1 cellular context compared by ENCODE assay signal in the genomic region with DNA sequence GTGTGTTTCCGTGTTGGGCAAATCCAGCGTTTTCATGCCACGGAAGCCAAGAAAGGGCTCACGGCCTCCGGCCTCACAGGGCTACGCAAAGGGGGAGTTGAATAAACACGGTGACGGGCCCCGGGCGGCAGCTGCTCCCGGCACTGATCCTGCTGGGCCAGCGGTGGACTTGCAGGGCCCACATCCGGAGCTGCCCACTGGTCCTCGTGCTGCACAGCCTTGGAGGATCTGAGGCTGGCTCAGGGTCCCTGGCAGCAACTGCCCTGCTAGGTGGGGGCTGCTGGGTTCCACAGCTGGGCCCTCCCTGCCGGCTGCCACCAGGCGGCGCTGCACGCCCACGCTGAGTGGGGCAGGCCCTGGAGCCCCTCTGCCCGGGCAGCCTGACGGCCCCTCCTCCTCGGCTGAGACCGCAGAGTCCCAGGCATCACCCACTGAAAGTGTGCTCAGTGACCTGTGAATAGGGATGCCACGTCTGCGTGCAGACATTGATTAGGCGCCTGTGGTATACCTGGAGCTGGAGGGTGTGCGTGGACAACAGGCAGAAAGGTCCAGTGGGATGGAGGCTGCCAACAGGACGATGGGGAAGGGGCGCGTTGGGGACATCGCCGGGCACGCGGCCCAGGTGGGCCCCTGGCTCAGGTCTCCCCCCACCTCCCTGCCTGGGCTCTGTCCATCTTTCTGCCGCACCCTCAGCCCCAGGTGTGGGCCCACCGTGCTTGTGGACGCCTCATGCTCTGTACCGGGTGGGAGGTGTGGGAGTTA.
TF ChIP-seq lines count a peak whose summit lies in the region.

No MANE protein-coding gene starts in this region.

TF ChIP-seq in HEK293, 187 proteins besides CTCF, POLR2A, EP300 and RAD21 (continues in another document):
- TF ChIP-seq, protein P1, sequence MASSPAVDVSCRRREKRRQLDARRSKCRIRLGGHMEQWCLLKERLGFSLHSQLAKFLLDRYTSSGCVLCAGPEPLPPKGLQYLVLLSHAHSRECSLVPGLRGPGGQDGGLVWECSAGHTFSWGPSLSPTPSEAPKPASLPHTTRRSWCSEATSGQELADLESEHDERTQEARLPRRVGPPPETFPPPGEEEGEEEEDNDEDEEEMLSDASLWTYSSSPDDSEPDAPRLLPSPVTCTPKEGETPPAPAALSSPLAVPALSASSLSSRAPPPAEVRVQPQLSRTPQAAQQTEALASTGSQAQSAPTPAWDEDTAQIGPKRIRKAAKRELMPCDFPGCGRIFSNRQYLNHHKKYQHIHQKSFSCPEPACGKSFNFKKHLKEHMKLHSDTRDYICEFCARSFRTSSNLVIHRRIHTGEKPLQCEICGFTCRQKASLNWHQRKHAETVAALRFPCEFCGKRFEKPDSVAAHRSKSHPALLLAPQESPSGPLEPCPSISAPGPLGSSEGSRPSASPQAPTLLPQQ (tag by site-specific recombination; IDR thresholded peaks at IDR 0.05): peak; percentile 66
- no peak for TF ChIP-seq ZBTB1 (tag by site-specific recombination; IDR thresholded peaks at IDR 0.05)
- TF ChIP-seq PATZ1 (tag by site-specific recombination; IDR thresholded peaks at IDR 0.05): peak; percentile 95
- TF ChIP-seq ZNF510 (tag by site-specific recombination; IDR thresholded peaks at IDR 0.05; ENCODE audit: insufficient replicate concordance): no peak
- TF ChIP-seq KLF8 (tag by site-specific recombination; IDR thresholded peaks at IDR 0.05): peak; percentile 48; the same call in 1 of the 2 replicates
- TF ChIP-seq EGR2 (tag by site-specific recombination; IDR thresholded peaks at IDR 0.05; ENCODE audit: low read depth): peak; percentile 73
- TF ChIP-seq ZNF221 (tag by site-specific recombination; IDR thresholded peaks at IDR 0.05; ENCODE audit: borderline replicate concordance): no peak
- no peak for TF ChIP-seq SALL2 (tag by site-specific recombination; IDR thresholded peaks at IDR 0.05; ENCODE audit: borderline replicate concordance)
- no peak for TF ChIP-seq ZNF747 (tag by site-specific recombination; IDR thresholded peaks at IDR 0.05)
- no peak for TF ChIP-seq ZNF513 (tag by site-specific recombination; IDR thresholded peaks at IDR 0.05)
- peak; percentile 84 for TF ChIP-seq ZSCAN30 (tag by site-specific recombination; IDR thresholded peaks at IDR 0.05)
- TF ChIP-seq ZNF133 (tag by site-specific recombination; IDR thresholded peaks at IDR 0.05): no peak
- TF ChIP-seq, protein P2, sequence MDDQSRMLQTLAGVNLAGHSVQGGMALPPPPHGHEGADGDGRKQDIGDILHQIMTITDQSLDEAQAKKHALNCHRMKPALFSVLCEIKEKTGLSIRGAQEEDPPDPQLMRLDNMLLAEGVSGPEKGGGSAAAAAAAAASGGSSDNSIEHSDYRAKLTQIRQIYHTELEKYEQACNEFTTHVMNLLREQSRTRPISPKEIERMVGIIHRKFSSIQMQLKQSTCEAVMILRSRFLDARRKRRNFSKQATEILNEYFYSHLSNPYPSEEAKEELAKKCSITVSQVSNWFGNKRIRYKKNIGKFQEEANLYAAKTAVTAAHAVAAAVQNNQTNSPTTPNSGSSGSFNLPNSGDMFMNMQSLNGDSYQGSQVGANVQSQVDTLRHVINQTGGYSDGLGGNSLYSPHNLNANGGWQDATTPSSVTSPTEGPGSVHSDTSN (CRISPR knock-in tag; IDR thresholded peaks at IDR 0.05): 0 out of 2 replicates have a peak, but pooled peaks have one; percentile 45
- TF ChIP-seq, protein P3, sequence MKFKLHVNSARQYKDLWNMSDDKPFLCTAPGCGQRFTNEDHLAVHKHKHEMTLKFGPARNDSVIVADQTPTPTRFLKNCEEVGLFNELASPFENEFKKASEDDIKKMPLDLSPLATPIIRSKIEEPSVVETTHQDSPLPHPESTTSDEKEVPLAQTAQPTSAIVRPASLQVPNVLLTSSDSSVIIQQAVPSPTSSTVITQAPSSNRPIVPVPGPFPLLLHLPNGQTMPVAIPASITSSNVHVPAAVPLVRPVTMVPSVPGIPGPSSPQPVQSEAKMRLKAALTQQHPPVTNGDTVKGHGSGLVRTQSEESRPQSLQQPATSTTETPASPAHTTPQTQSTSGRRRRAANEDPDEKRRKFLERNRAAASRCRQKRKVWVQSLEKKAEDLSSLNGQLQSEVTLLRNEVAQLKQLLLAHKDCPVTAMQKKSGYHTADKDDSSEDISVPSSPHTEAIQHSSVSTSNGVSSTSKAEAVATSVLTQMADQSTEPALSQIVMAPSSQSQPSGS (tag by site-specific recombination; IDR thresholded peaks at IDR 0.05; ENCODE audit: low read depth): no peak
- TF ChIP-seq ZFP69B (tag by site-specific recombination; IDR thresholded peaks at IDR 0.05): 0 out of 2 replicates have a peak, but pooled peaks have one; percentile 39
- TF ChIP-seq IKZF3 (tag by site-specific recombination; IDR thresholded peaks at IDR 0.05): no peak
- no peak for TF ChIP-seq ZNF274 (IDR thresholded peaks at IDR 0.05; ENCODE audit: low read length)
- no peak for TF ChIP-seq ZNF274 (tag by site-specific recombination; IDR thresholded peaks at IDR 0.05; ENCODE audit: borderline replicate concordance)
- TF ChIP-seq WT1 (tag by site-specific recombination; IDR thresholded peaks at IDR 0.05): peak; percentile 11; the same call in 1 of the 2 replicates
- TF ChIP-seq OSR2 (tag by site-specific recombination; IDR thresholded peaks at IDR 0.05): no peak
- peak; percentile 61; the same call in 1 of the 2 replicates for TF ChIP-seq KLF16 (tag by site-specific recombination; IDR thresholded peaks at IDR 0.05)
- TF ChIP-seq KLF1 (tag by site-specific recombination; IDR thresholded peaks at IDR 0.05): peak; percentile 53
- no peak for TF ChIP-seq ZNF302 (tag by site-specific recombination; IDR thresholded peaks at IDR 0.05; ENCODE audit: low read depth)
- no peak for TF ChIP-seq ZNF157 (tag by site-specific recombination; IDR thresholded peaks at IDR 0.05)
- TF ChIP-seq SP7 (tag by site-specific recombination; IDR thresholded peaks at IDR 0.05): peak; percentile 51; the same call in 1 of the 2 replicates
- no peak for TF ChIP-seq ZNF146 (tag by site-specific recombination; IDR thresholded peaks at IDR 0.05)
- TF ChIP-seq ZNF629 (tag by site-specific recombination; IDR thresholded peaks at IDR 0.05): 0 out of 2 replicates have a peak, but pooled peaks have one; percentile 14
- no peak for TF ChIP-seq ZNF76 (tag by site-specific recombination; IDR thresholded peaks at IDR 0.05; ENCODE audit: borderline replicate concordance, low read depth)
- TF ChIP-seq ZNF2 (tag by site-specific recombination; IDR thresholded peaks at IDR 0.05): peak; percentile 93
- TF ChIP-seq ZNF600 (tag by site-specific recombination; IDR thresholded peaks at IDR 0.05): 0 out of 2 replicates have a peak, but pooled peaks have one; percentile 41
- TF ChIP-seq ZNF843 (tag by site-specific recombination; IDR thresholded peaks at IDR 0.05): 0 out of 2 replicates have a peak, but pooled peaks have one; percentile 18
- peak; percentile 74 for TF ChIP-seq ZBTB48 (tag by site-specific recombination; IDR thresholded peaks at IDR 0.05)
- peak; percentile 98 for TF ChIP-seq ZNF792 (tag by site-specific recombination; IDR thresholded peaks at IDR 0.05)
- TF ChIP-seq, protein P4, sequence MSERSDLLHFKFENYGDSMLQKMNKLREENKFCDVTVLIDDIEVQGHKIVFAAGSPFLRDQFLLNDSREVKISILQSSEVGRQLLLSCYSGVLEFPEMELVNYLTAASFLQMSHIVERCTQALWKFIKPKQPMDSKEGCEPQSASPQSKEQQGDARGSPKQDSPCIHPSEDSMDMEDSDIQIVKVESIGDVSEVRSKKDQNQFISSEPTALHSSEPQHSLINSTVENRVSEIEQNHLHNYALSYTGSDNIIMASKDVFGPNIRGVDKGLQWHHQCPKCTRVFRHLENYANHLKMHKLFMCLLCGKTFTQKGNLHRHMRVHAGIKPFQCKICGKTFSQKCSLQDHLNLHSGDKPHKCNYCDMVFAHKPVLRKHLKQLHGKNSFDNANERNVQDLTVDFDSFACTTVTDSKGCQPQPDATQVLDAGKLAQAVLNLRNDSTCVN (tag by site-specific recombination; optimal IDR thresholded peaks at IDR 0.05): no peak
- TF ChIP-seq ZEB2 (tag by site-specific recombination; IDR thresholded peaks at IDR 0.05): peak; percentile 37; the same call in 1 of the 2 replicates
- peak; percentile 50; the same call in 1 of the 2 replicates for TF ChIP-seq ZXDB (tag by site-specific recombination; IDR thresholded peaks at IDR 0.05)
- 0 out of 2 replicates have a peak, but pooled peaks have one; percentile 25 for TF ChIP-seq KLF17 (tag by site-specific recombination; IDR thresholded peaks at IDR 0.05)
- TF ChIP-seq ZBTB7A (tag by site-specific recombination; IDR thresholded peaks at IDR 0.05; ENCODE audit: low read depth): 0 out of 2 replicates have a peak, but pooled peaks have one; percentile 71
- TF ChIP-seq, protein P5, sequence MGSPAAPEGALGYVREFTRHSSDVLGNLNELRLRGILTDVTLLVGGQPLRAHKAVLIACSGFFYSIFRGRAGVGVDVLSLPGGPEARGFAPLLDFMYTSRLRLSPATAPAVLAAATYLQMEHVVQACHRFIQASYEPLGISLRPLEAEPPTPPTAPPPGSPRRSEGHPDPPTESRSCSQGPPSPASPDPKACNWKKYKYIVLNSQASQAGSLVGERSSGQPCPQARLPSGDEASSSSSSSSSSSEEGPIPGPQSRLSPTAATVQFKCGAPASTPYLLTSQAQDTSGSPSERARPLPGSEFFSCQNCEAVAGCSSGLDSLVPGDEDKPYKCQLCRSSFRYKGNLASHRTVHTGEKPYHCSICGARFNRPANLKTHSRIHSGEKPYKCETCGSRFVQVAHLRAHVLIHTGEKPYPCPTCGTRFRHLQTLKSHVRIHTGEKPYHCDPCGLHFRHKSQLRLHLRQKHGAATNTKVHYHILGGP (tag by site-specific recombination; IDR thresholded peaks at IDR 0.05): no peak
- TF ChIP-seq ZBTB8A (tag by site-specific recombination; IDR thresholded peaks at IDR 0.05): peak; percentile 19; the same call in 1 of the 2 replicates
- TF ChIP-seq, protein P6, sequence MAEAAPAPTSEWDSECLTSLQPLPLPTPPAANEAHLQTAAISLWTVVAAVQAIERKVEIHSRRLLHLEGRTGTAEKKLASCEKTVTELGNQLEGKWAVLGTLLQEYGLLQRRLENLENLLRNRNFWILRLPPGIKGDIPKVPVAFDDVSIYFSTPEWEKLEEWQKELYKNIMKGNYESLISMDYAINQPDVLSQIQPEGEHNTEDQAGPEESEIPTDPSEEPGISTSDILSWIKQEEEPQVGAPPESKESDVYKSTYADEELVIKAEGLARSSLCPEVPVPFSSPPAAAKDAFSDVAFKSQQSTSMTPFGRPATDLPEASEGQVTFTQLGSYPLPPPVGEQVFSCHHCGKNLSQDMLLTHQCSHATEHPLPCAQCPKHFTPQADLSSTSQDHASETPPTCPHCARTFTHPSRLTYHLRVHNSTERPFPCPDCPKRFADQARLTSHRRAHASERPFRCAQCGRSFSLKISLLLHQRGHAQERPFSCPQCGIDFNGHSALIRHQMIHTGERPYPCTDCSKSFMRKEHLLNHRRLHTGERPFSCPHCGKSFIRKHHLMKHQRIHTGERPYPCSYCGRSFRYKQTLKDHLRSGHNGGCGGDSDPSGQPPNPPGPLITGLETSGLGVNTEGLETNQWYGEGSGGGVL (tag by site-specific recombination; IDR thresholded peaks at IDR 0.05): no peak
- peak; percentile 49 for TF ChIP-seq ZIC2 (tag by site-specific recombination; IDR thresholded peaks at IDR 0.05)
- no peak for TF ChIP-seq ZNF571 (tag by site-specific recombination; IDR thresholded peaks at IDR 0.05)
- TF ChIP-seq, protein P7, sequence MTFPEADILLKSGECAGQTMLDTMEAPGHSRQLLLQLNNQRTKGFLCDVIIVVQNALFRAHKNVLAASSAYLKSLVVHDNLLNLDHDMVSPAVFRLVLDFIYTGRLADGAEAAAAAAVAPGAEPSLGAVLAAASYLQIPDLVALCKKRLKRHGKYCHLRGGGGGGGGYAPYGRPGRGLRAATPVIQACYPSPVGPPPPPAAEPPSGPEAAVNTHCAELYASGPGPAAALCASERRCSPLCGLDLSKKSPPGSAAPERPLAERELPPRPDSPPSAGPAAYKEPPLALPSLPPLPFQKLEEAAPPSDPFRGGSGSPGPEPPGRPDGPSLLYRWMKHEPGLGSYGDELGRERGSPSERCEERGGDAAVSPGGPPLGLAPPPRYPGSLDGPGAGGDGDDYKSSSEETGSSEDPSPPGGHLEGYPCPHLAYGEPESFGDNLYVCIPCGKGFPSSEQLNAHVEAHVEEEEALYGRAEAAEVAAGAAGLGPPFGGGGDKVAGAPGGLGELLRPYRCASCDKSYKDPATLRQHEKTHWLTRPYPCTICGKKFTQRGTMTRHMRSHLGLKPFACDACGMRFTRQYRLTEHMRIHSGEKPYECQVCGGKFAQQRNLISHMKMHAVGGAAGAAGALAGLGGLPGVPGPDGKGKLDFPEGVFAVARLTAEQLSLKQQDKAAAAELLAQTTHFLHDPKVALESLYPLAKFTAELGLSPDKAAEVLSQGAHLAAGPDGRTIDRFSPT (tag by site-specific recombination; IDR thresholded peaks at IDR 0.05): peak; percentile 48
- TF ChIP-seq ZNF433 (tag by site-specific recombination; IDR thresholded peaks at IDR 0.05; ENCODE audit: low read depth): no peak
- peak; percentile 84 for TF ChIP-seq ZFHX2 (tag by site-specific recombination; conservative IDR thresholded peaks at IDR 0.05)
